In genomic region chr13:19958119-19959111, GRCh38 we compare ENCODE assay signal across 8 cellular contexts. TPM values are rescaled to one million over a fixed set of nuclear protein-coding genes. Genes with fewer than 3 reads are reported as not detected.
DNase-seq lines count a peak whose midpoint lies in the region; ATAC-seq and TF ChIP-seq lines count a peak whose summit lies in the region.

TSS of gene ZMYM2 (plus strand) at chr13:19958727. CDS start at chr13:19993073, 34,346 bp downstream.

- TF ChIP-seq CTCF in SK-N-SH (IDR thresholded peaks at IDR 0.05): no peak

- H2AFZ ChIP-seq in SK-N-SH (ENCODE audit: low read depth): peak within 1 kb of the TSS; percentile 79

- CTCF ChIA-PET in SK-N-SH (lab: Yijun Ruan, JAX): no interaction called here

- peaks cover 20% of the 10 kb centered on the region for H3F3A ChIP-seq in SK-N-SH (replicated peaks; ENCODE audit: insufficient read depth)

- peaks cover 19 to 20% of the 10 kb centered on the region in 2 experiments; a peak in 3 of 4 replicates for H3K4me1 ChIP-seq in SK-N-SH (ENCODE audit: control insufficient read depth in 1 of 2, insufficient read depth in 2 of 2, low read depth in 1 of 2, low read length in 1 of 2)

- H3K27ac ChIP-seq in SK-N-SH (ENCODE audit: low read depth in 2 of 2, low read length in 1 of 2) (peak within 1 kb of the TSS; percentile 84 to 98), substantia nigra (ENCODE audit: low read depth, low read length, poor library complexity, severe bottlenecking) (peak within 1 kb of the TSS; percentile 98)

- H4K20me1 ChIP-seq in SK-N-SH (ENCODE audit: insufficient read depth): peaks cover 30% of the 10 kb centered on the region

- no peaks in the 10 kb centered on the region for H3K9me3 ChIP-seq in SK-N-SH

- peak; percentile 86 for ATAC-seq in HG02610 (IDR thresholded peaks at IDR 0.05; ENCODE audit: unreplicated experiment)

- H3K27me3 ChIP-seq in SK-N-SH (ENCODE audit: insufficient read depth): no peaks in the 10 kb centered on the region

- H3K4me3 ChIP-seq in GM08714 (ENCODE audit: low read length) (peak within 1 kb of the TSS; percentile 78), SK-N-SH (ENCODE audit: low read depth in 2 of 2, low read length in 1 of 2) (peak within 1 kb of the TSS; percentile 76 to 89)

- H3K79me2 ChIP-seq in SK-N-SH (ENCODE audit: insufficient read depth): peaks cover 42% of the 10 kb centered on the region

- peaks cover 23 to 27% of the 10 kb centered on the region in 2 experiments for H3K36me3 ChIP-seq in SK-N-SH (replicated peaks in 1 of 2; ENCODE audit: control insufficient read depth in 1 of 2, insufficient read depth in 2 of 2, low read length in 1 of 2)

- DNase-seq in NCI-H1092 (lab: John Stamatoyannopoulos, UW): peak; percentile 98
- peak; percentile 99 for DNase-seq in SK-N-SH
- DNase-seq in activated naive CD4-positive, alpha-beta T cell treated with anti-CD3 and anti-CD28 coated beads, Interleukin-2, amount 50 U/mL, for 16 hours: peak; percentile 98
- DNase-seq in germinal center (ENCODE audit: low spot score): peak; percentile 99
- peak; percentile 74 for DNase-seq in non-pigmented ciliary epithelial cell (ENCODE audit: low read depth)
- DNase-seq in substantia nigra (lab: John Stamatoyannopoulos, UW): peak; percentile 89 to 100 (median 99)

- TF ChIP-seq EP300 in SK-N-SH (IDR thresholded peaks at IDR 0.05; ENCODE audit: borderline replicate concordance in 1 of 2, low read depth in 1 of 2, low read length in 1 of 2): no peak

- peak within 1 kb of the TSS; percentile 91 for H3K4me2 ChIP-seq in SK-N-SH

- peak within 1 kb of the TSS; percentile 83 for H3K9ac ChIP-seq in SK-N-SH

- WGBS in SK-N-SH (ENCODE audit: low lambda C conversion rate): 0% methylated on average over 12 of the region's 115 CpGs

- TF ChIP-seq RAD21 in SK-N-SH (IDR thresholded peaks at IDR 0.05; ENCODE audit: low read length): no peak

- no peaks in the 10 kb centered on the region for H3K9me2 ChIP-seq in SK-N-SH

- POLR2A ChIA-PET in SK-N-SH (lab: Yijun Ruan, JAX): interaction anchor here (0.8 to 1.6 kb wide), 2 partner anchors 95 to 296 kb away, joined by 3 to 11 read pairs; partner anchors contain the start of gene ZMYM5

TF ChIP-seq in SK-N-SH, 30 proteins besides CTCF, POLR2A, EP300 and RAD21:
- TF ChIP-seq GABPA (IDR thresholded peaks at IDR 0.05; ENCODE audit: low read depth): no peak
- peak; percentile 19; the same call in 1 of the 2 replicates for TF ChIP-seq JUND (IDR thresholded peaks at IDR 0.05)
- peak; percentile 92 for TF ChIP-seq CHD2 (IDR thresholded peaks at IDR 0.05; ENCODE audit: low read length, partially characterized antibody)
- TF ChIP-seq, protein P1, sequence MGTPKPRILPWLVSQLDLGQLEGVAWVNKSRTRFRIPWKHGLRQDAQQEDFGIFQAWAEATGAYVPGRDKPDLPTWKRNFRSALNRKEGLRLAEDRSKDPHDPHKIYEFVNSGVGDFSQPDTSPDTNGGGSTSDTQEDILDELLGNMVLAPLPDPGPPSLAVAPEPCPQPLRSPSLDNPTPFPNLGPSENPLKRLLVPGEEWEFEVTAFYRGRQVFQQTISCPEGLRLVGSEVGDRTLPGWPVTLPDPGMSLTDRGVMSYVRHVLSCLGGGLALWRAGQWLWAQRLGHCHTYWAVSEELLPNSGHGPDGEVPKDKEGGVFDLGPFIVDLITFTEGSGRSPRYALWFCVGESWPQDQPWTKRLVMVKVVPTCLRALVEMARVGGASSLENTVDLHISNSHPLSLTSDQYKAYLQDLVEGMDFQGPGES (IDR thresholded peaks at IDR 0.05; ENCODE audit: low read depth, low read length): peak; percentile 96
- TF ChIP-seq, protein P2, sequence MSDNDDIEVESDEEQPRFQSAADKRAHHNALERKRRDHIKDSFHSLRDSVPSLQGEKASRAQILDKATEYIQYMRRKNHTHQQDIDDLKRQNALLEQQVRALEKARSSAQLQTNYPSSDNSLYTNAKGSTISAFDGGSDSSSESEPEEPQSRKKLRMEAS (IDR thresholded peaks at IDR 0.05; ENCODE audit: low read depth): peak; percentile 32; the same call in 1 of the 2 replicates
- TF ChIP-seq GATA2 (CRISPR knock-in tag; IDR thresholded peaks at IDR 0.05): no peak
- TF ChIP-seq POLR2AphosphoS5 (IDR thresholded peaks at IDR 0.05; ENCODE audit: low read depth, low read length): peak; percentile 56; the same call in 1 of the 2 replicates
- TF ChIP-seq RFX5 (IDR thresholded peaks at IDR 0.05; ENCODE audit: low read length): no peak
- no peak for TF ChIP-seq FOXM1 (IDR thresholded peaks at IDR 0.05; ENCODE audit: low read depth)
- TF ChIP-seq, protein P3, sequence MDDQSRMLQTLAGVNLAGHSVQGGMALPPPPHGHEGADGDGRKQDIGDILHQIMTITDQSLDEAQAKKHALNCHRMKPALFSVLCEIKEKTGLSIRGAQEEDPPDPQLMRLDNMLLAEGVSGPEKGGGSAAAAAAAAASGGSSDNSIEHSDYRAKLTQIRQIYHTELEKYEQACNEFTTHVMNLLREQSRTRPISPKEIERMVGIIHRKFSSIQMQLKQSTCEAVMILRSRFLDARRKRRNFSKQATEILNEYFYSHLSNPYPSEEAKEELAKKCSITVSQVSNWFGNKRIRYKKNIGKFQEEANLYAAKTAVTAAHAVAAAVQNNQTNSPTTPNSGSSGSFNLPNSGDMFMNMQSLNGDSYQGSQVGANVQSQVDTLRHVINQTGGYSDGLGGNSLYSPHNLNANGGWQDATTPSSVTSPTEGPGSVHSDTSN (IDR thresholded peaks at IDR 0.05): peak; percentile 100
- TF ChIP-seq TAF1 (IDR thresholded peaks at IDR 0.05; ENCODE audit: borderline replicate concordance, low read depth, low read length): peak; percentile 57; the same call in 1 of the 2 replicates
- peak; percentile 44 for TF ChIP-seq NRF1 (IDR thresholded peaks at IDR 0.05; ENCODE audit: low read depth, low read length)
- TF ChIP-seq RCOR1 (IDR thresholded peaks at IDR 0.05; ENCODE audit: low read length): no peak

RNA-seq across cellular contexts. Expression of gene ZMYM2, which starts in this region (rescaled TPM):
- 11.5 and 15.8 TPM in 2 replicates for polyA plus RNA-seq in SK-N-SH (2012; rRNA removed)
- 14.0 and 16.6 TPM in 2 replicates for polyA plus RNA-seq in SK-N-SH (2012; cell fraction: cytosol; rRNA removed)
- polyA plus RNA-seq in SK-N-SH (2012; cell fraction: nucleus; rRNA removed): 23.1 and 56.4 TPM in 2 replicates

Comparison
In these comparisons a context has a peak if more than half of its experiments do, and no peak if none do; other contexts are left out.
1. Peak in every context shown above with its lines: DNase-seq, ATAC-seq, H3K4me3 ChIP-seq and H3K27ac ChIP-seq.